ENCODE assay signal across 15 cellular contexts in genomic region chr1:228894442-228894989, GRCh38.
DNase-seq lines count a peak whose midpoint lies in the region; ATAC-seq and TF ChIP-seq lines count a peak whose summit lies in the region.
"Had no signal": no experiment of that assay in that cellular context is flagged by ENCODE, and none has a peak within 500 bp of the region (broad histone marks: within the 10 kb centered on the region; RNA-seq: fewer than 3 reads in every experiment).

No MANE protein-coding gene starts in this region.

- no peaks in the 10 kb centered on the region for H3K9me3 Mint-ChIP-seq in neural crest cell
- H3K9me3 Mint-ChIP-seq in activated CD8-positive, alpha-beta T cell treated with anti-CD3 and anti-CD28 coated beads for 36 hours, result no peaks in the 10 kb centered on the region
- H3K9me3 Mint-ChIP-seq: CD4-positive, alpha-beta T cell had no signal

- no peak overlapping the region for H3K4me3 Mint-ChIP-seq in neural crest cell
- H3K4me3 Mint-ChIP-seq in activated CD8-positive, alpha-beta T cell treated with anti-CD3 and anti-CD28 coated beads for 36 hours, result no peak overlapping the region
- H3K4me3 Mint-ChIP-seq: CD4-positive, alpha-beta T cell; HFFc6 had no signal

- TF ChIP-seq CTCF in neural crest cell (conservative IDR thresholded peaks at IDR 0.05), result no peak
- no peak for TF ChIP-seq CTCF in activated CD8-positive, alpha-beta T cell treated with anti-CD3 and anti-CD28 coated beads for 36 hours (IDR thresholded peaks at IDR 0.05)

- CTCF ChIA-PET in activated CD8-positive, alpha-beta T cell treated with anti-CD3 and anti-CD28 coated beads for 36 hours (lab: Charles Lee), result interaction anchor here (1.0 kb wide), 1 partner anchor 13 kb away, joined by 3 read pairs; no protein-coding TSS in a partner anchor

- intact Hi-C loops in cardiac septum (cut with DNase I), result no loop called here
- intact Hi-C loops in activated CD8-positive, alpha-beta T cell treated with anti-CD3 and anti-CD28 coated beads for 36 hours (cut with micrococcal nuclease), result no loop called here

- POLR2A ChIA-PET in activated CD8-positive, alpha-beta T cell treated with anti-CD3 and anti-CD28 coated beads for 36 hours (lab: Charles Lee), result no interaction called here

- H3K4me1 Mint-ChIP-seq in neural crest cell, result peaks cover 13% of the 10 kb centered on the region
- peaks cover 17% of the 10 kb centered on the region for H3K4me1 Mint-ChIP-seq in activated CD8-positive, alpha-beta T cell treated with anti-CD3 and anti-CD28 coated beads for 36 hours (ENCODE audit: low read depth)

- no peak for ATAC-seq in activated CD8-positive, alpha-beta T cell treated with anti-CD3 and anti-CD28 coated beads for 36 hours
- ATAC-seq: A549 had no signal

- H3K27ac Mint-ChIP-seq in neural crest cell (ENCODE audit: unreplicated experiment), result peak overlapping the region; percentile 50
- H3K27ac Mint-ChIP-seq in activated CD8-positive, alpha-beta T cell treated with anti-CD3 and anti-CD28 coated beads for 36 hours, result no peak overlapping the region
- H3K27ac Mint-ChIP-seq: CD4-positive, alpha-beta T cell; HFFc6 had no signal

- peaks cover 3% of the 10 kb centered on the region for H3K27me3 Mint-ChIP-seq in neural crest cell (ENCODE audit: low read depth)
- H3K27me3 Mint-ChIP-seq in activated CD8-positive, alpha-beta T cell treated with anti-CD3 and anti-CD28 coated beads for 36 hours, result no peaks in the 10 kb centered on the region
- H3K27me3 Mint-ChIP-seq: CD4-positive, alpha-beta T cell had no signal

- no peaks in the 10 kb centered on the region for H3K36me3 Mint-ChIP-seq in neural crest cell (ENCODE audit: low read depth)
- no peaks in the 10 kb centered on the region for H3K36me3 Mint-ChIP-seq in activated CD8-positive, alpha-beta T cell treated with anti-CD3 and anti-CD28 coated beads for 36 hours (ENCODE audit: low read depth)

- in situ Hi-C loops in KBM-7 (cut with MboI; ENCODE audit: low pct_unique_long_range_greater_than_20kb, low sequenced_read_pairs), result no loop called here

- peak; percentile 19 for DNase-seq in activated CD8-positive, alpha-beta memory T cell treated with anti-CD3 and anti-CD28 coated beads for 24 hours
- DNase-seq in activated CD8-positive, alpha-beta memory T cell treated with anti-CD3 and anti-CD28 coated beads, Interleukin-2, amount 50 U/mL, for 4 hours, result no peak
- DNase-seq in islet precursor cell (peak; percentile 47), neural crest cell (ENCODE audit: low read depth, low spot score) (no peak), ureter (ENCODE audit: low spot score) (peak; percentile 24), cardiac septum (ENCODE audit: low spot score) (no peak), KBM-7 (no peak)
- no peak for DNase-seq in activated CD8-positive, alpha-beta T cell treated with anti-CD3 and anti-CD28 coated beads for 36 hours
- DNase-seq: AML-193; Caco-2; CD4-positive, alpha-beta T cell; GM23248; HCEC 1CT; HFFc6 had no signal

Comparison
In these comparisons a context has a peak if more than half of its experiments do, and no peak if none do; other contexts are left out.
1. DNase-seq: peak in activated CD8-positive, alpha-beta memory T cell treated with anti-CD3 and anti-CD28 coated beads for 24 hours (single experiment), islet precursor cell (single experiment) and ureter (single experiment); none in activated CD8-positive, alpha-beta memory T cell treated with anti-CD3 and anti-CD28 coated beads, Interleukin-2, amount 50 U/mL, for 4 hours (single experiment), neural crest cell (single experiment), cardiac septum (single experiment), KBM-7 (single experiment) and activated CD8-positive, alpha-beta T cell treated with anti-CD3 and anti-CD28 coated beads for 36 hours (single experiment).